ENCODE assay signal across 8 cellular contexts in the genomic region with DNA sequence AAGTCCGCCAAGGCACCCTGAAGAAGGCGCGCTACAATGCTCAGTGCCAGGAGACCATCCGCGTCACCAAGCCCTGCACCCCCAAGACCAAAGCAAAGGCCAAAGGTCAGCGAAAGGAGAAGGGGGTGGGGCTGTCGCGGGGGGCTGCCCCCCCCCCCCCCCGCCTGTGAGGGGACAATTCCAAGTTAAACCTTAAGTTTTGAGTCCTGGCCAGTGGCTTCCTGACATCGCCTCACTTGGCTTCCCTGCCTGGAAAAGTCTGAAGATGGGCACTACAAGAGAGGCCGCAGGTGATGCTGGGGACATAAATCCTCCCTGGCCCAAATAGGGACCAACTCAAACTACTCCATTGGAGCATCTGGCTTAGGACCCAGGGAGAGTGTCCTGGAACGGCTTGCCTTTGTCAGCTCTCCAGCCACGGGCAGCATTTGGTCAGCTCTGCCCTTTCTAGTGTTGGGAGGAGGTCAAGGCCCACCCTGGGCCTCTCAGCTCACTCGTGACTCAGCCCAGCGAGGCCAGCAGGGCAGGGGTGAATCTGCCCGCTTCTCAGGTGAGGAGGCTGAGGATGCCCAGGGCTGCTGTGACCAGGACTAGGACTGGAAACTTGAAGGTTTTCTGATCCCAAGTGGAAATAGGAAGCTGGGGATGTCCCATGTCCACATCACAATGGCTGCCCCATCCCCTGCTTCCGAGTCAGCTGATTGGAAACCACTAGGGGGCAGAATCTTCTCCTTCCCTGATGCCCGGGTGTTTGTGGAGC. TPM values are rescaled to one million over a fixed set of nuclear protein-coding genes. Genes with fewer than 3 reads are reported as not detected.
A peak's percentile ranks its signal among the peaks of the same experiment; 100 is the strongest.
DNase-seq lines count a peak whose midpoint lies in the region; ATAC-seq, FAIRE-seq and TF ChIP-seq lines count a peak whose summit lies in the region.

No MANE protein-coding gene starts in this region.

- H3K36me3 ChIP-seq in kidney (ENCODE audit: control insufficient read depth in 1 of 2, insufficient read depth in 2 of 2, low read length in 2 of 2) = no peaks in the 10 kb centered on the region
- H3K36me3 ChIP-seq in CD4-positive, alpha-beta memory T cell (ENCODE audit: insufficient read depth, low read length) = no peaks in the 10 kb centered on the region

- no peaks in the 10 kb centered on the region for H3K9me3 ChIP-seq in kidney (ENCODE audit: control insufficient read depth in 1 of 2, low read length in 2 of 2)
- H3K9me3 ChIP-seq in CD4-positive, alpha-beta memory T cell (ENCODE audit: control insufficient read depth in 1 of 2, low read length in 2 of 2) = no peaks in the 10 kb centered on the region

- peaks cover 5% of the 10 kb centered on the region for H3K36me3 Mint-ChIP-seq in type B pancreatic cell
- peaks cover 2 to 14% of the 10 kb centered on the region in 2 donors for H3K36me3 Mint-ChIP-seq in CD4-positive, alpha-beta memory T cell

- H3K9me3 Mint-ChIP-seq in type B pancreatic cell = no peaks in the 10 kb centered on the region
- H3K9me3 Mint-ChIP-seq in CD4-positive, alpha-beta memory T cell = no peaks in the 10 kb centered on the region

- H3K4me3 ChIP-seq in kidney (ENCODE audit: low read length in 2 of 2) = no peak overlapping the region
- H3K4me3 ChIP-seq in CD4-positive, alpha-beta memory T cell (ENCODE audit: low read length in 2 of 2) = no peak overlapping the region

- peak overlapping the region; percentile 46 for H3K27ac Mint-ChIP-seq in type B pancreatic cell
- H3K27ac Mint-ChIP-seq in CD4-positive, alpha-beta memory T cell = no peak overlapping the region

- peaks cover 4 to 8% of the 10 kb centered on the region in 2 donors for H3K4me1 ChIP-seq in kidney (ENCODE audit: control insufficient read depth in 1 of 2, insufficient read depth in 1 of 2, low read depth in 1 of 2, low read length in 2 of 2)
- peaks cover 13% of the 10 kb centered on the region for H3K4me1 ChIP-seq in CD4-positive, alpha-beta memory T cell (ENCODE audit: insufficient read depth, low read length)

- intact Hi-C loops in kidney (cut with DNase I) = loop anchor here (10.0 kb wide), 1 partner anchor 152 kb away; no protein-coding TSS in a partner anchor
- intact Hi-C loops in CD4-positive, alpha-beta memory T cell (cut with micrococcal nuclease) = loop anchor here (5.0 kb wide), 1 partner anchor 36 kb away; the partner anchor contains the start of gene DGKZ

- ATAC-seq in GM18870 (IDR thresholded peaks at IDR 0.05; ENCODE audit: unreplicated experiment) = no peak

- peaks cover 7% of the 10 kb centered on the region for H3K4me1 Mint-ChIP-seq in type B pancreatic cell (ENCODE audit: unreplicated experiment)
- peaks cover 4 to 21% (median 9%) of the 10 kb centered on the region in 4 donors for H3K4me1 Mint-ChIP-seq in CD4-positive, alpha-beta memory T cell

- TF ChIP-seq CTCF in kidney (IDR thresholded peaks at IDR 0.05; ENCODE audit: borderline replicate concordance, extremely low read depth, insufficient read depth) (peak; percentile 34), type B pancreatic cell (conservative IDR thresholded peaks at IDR 0.05) (peak; percentile 79)

- no peak for TF ChIP-seq EP300 in Ishikawa (IDR thresholded peaks at IDR 0.05; ENCODE audit: borderline replicate concordance)

- DNase-seq in D341Med (ENCODE audit: low spot score) = peak; percentile 64
- peak; percentile 48 for DNase-seq in amniotic epithelial cell (ENCODE audit: low read depth)
- no peak for DNase-seq in kidney
- no peak for DNase-seq in type B pancreatic cell (ENCODE audit: extremely low spot score, unreplicated experiment)
- DNase-seq in CD4-positive, alpha-beta memory T cell = no peak
- no peak for DNase-seq in stimulated activated CD4-positive, alpha-beta T cell treated with anti-CD3 and anti-CD28 coated beads, Interleukin-4, amount 100 ng/mL, for 1 hour

- H3K27ac ChIP-seq in kidney (ENCODE audit: low read depth in 2 of 2, low read length in 2 of 2) = no peak overlapping the region
- H3K27ac ChIP-seq in CD4-positive, alpha-beta memory T cell (ENCODE audit: low read depth, low read length) = no peak overlapping the region

- TF ChIP-seq RAD21 in Ishikawa (IDR thresholded peaks at IDR 0.05; ENCODE audit: low read depth) = peak; percentile 34; the same call in 1 of the 2 replicates

- H3K9ac ChIP-seq in kidney (ENCODE audit: low read length in 2 of 2) = no peak overlapping the region

- POLR2A ChIA-PET in CD4-positive, alpha-beta memory T cell (lab: Charles Lee; ENCODE audit: partially characterized antibody) = no interaction called here

- CTCF ChIA-PET in CD4-positive, alpha-beta memory T cell (lab: Charles Lee; ENCODE audit: partially characterized antibody) = no interaction called here

- no peak for FAIRE-seq in kidney (lab: Jason Lieb, UNC)

- H3K27me3 Mint-ChIP-seq in type B pancreatic cell = peaks cover 18% of the 10 kb centered on the region
- peaks cover 14 to 33% of the 10 kb centered on the region in 2 donors for H3K27me3 Mint-ChIP-seq in CD4-positive, alpha-beta memory T cell

- peak overlapping the region; percentile 91 for H3K4me3 Mint-ChIP-seq in type B pancreatic cell
- H3K4me3 Mint-ChIP-seq in CD4-positive, alpha-beta memory T cell = peak overlapping the region in 4 of 8 donors; percentile 51 to 82 (median 58)

- H3K27me3 ChIP-seq in CD4-positive, alpha-beta memory T cell (ENCODE audit: insufficient read depth, low read length) = peaks cover 16% of the 10 kb centered on the region

TF ChIP-seq in Ishikawa, 13 proteins besides CTCF, POLR2A, EP300 and RAD21:
- TF ChIP-seq YY1 (IDR thresholded peaks at IDR 0.05; ENCODE audit: low read depth) = peak; percentile 72
- TF ChIP-seq CEBPB (IDR thresholded peaks at IDR 0.05) = no peak

RNA-seq across cellular contexts. Expression of gene MDK, which starts 1.4 kb away (rescaled TPM):
- total RNA-seq in kidney (38.3 TPM), type B pancreatic cell (ENCODE audit: low replicate concordance) (949 and 981 TPM in 2 replicates)
- polyA plus RNA-seq in kidney (ENCODE audit: insufficient read depth, low read depth, low replicate concordance) = 26.3 TPM
- total RNA-seq in CD4-positive, alpha-beta memory T cell = 1 to 10 TPM; 4.7 to 5.6 TPM
- polyA plus RNA-seq in CD4-positive, alpha-beta memory T cell = not detected

RNA-seq across cellular contexts. Expression of gene CHRM4, which starts 8.8 kb away (rescaled TPM):
- total RNA-seq in kidney = 0.16 TPM
- not detected for polyA plus RNA-seq in kidney (ENCODE audit: insufficient read depth, low read depth, low replicate concordance)
- 0.98 and 1.0 TPM in 2 replicates for total RNA-seq in type B pancreatic cell (ENCODE audit: low replicate concordance)
- total RNA-seq in CD4-positive, alpha-beta memory T cell = not detected
- polyA plus RNA-seq in CD4-positive, alpha-beta memory T cell = under 1 TPM; 0.12 to 0.16 TPM

RNA-seq across cellular contexts. Expression of gene DGKZ, which starts 35.6 kb away (rescaled TPM):
- total RNA-seq in kidney (50.6 TPM), type B pancreatic cell (ENCODE audit: low replicate concordance) (50.0 and 57.6 TPM in 2 replicates)
- 48.5 TPM for polyA plus RNA-seq in kidney (ENCODE audit: insufficient read depth, low read depth, low replicate concordance)
- 100 to 1,000 TPM; 230 to 235 TPM for total RNA-seq in CD4-positive, alpha-beta memory T cell
- polyA plus RNA-seq in CD4-positive, alpha-beta memory T cell = 10 to 100 TPM; 34.8 to 78.9 TPM

Comparison
In these comparisons a context has a peak if more than half of its experiments do, and no peak if none do; other contexts are left out.
1. DNase-seq: peak in D341Med (single experiment) and amniotic epithelial cell (single experiment); none in kidney (single experiment), type B pancreatic cell (single experiment), CD4-positive, alpha-beta memory T cell (0 of 5) and stimulated activated CD4-positive, alpha-beta T cell treated with anti-CD3 and anti-CD28 coated beads, Interleukin-4, amount 100 ng/mL, for 1 hour (single experiment).
2. RNA of gene MDK, which starts 1.4 kb away (total RNA-seq): 949 to 981 TPM in type B pancreatic cell; 38.3 TPM in kidney (single experiment) and 4.7 to 5.6 TPM in CD4-positive, alpha-beta memory T cell; every median in the first group is over 10 times any median in the second.